Comparison of ENCODE assay signal across 8 cellular contexts in genomic region chr3:37162501-37163245, GRCh38. TPM values are rescaled to one million over a fixed set of nuclear protein-coding genes. Genes with fewer than 3 reads are reported as not detected.
DNase-seq lines count a peak whose midpoint lies in the region; ATAC-seq and TF ChIP-seq lines count a peak whose summit lies in the region.

No MANE protein-coding gene starts in this region.

- H3K9me3 Mint-ChIP-seq in activated T-helper 1 cell treated with anti-CD3 and anti-CD28 coated beads, Interleukin-12 subunit alpha, Interleukin-12 subunit beta, Interleukin-2, Interleukin-4 antibody, amounts not matched to agents 30 ng/mL and 10 ng/mL and 1 ng/mL, durations not matched to agents 14 hours and 24 hours and 36 hours, result no peaks in the 10 kb centered on the region

- H3K4me1 ChIP-seq in BLaER1 (peaks cover 25% of the 10 kb centered on the region), uterus (no peaks in the 10 kb centered on the region)

- peaks cover 24% of the 10 kb centered on the region for H3K36me3 Mint-ChIP-seq in activated T-helper 1 cell treated with anti-CD3 and anti-CD28 coated beads, Interleukin-12 subunit alpha, Interleukin-12 subunit beta, Interleukin-2, Interleukin-4 antibody, amounts not matched to agents 30 ng/mL and 10 ng/mL and 1 ng/mL, durations not matched to agents 14 hours and 24 hours and 36 hours (ENCODE audit: low read depth)

- peaks cover 29% of the 10 kb centered on the region for H3K4me1 Mint-ChIP-seq in activated T-helper 1 cell treated with anti-CD3 and anti-CD28 coated beads, Interleukin-12 subunit alpha, Interleukin-12 subunit beta, Interleukin-2, Interleukin-4 antibody, amounts not matched to agents 30 ng/mL and 10 ng/mL and 1 ng/mL, durations not matched to agents 14 hours and 24 hours and 36 hours (ENCODE audit: low read depth)

- no peak overlapping the region for H3K4me3 ChIP-seq in BLaER1
- no peak overlapping the region for H3K4me3 ChIP-seq in uterus

- peak; percentile 85 for ATAC-seq in GM19395 (IDR thresholded peaks at IDR 0.05; ENCODE audit: unreplicated experiment)
- peak; percentile 75 for ATAC-seq in HG03045 (IDR thresholded peaks at IDR 0.05; ENCODE audit: unreplicated experiment)
- ATAC-seq in HG02571 (IDR thresholded peaks at IDR 0.05; ENCODE audit: unreplicated experiment), result no peak

- no peak overlapping the region for H3K4me3 Mint-ChIP-seq in activated T-helper 1 cell treated with anti-CD3 and anti-CD28 coated beads, Interleukin-12 subunit alpha, Interleukin-12 subunit beta, Interleukin-2, Interleukin-4 antibody, amounts not matched to agents 30 ng/mL and 10 ng/mL and 1 ng/mL, durations not matched to agents 14 hours and 24 hours and 36 hours

- no peak overlapping the region; the same call in 1 of the 2 replicates for H3K9ac ChIP-seq in BLaER1

- intact Hi-C loops in activated T-helper 1 cell treated with anti-CD3 and anti-CD28 coated beads, Interleukin-12 subunit alpha, Interleukin-12 subunit beta, Interleukin-2, Interleukin-4 antibody, amounts not matched to agents 30 ng/mL and 10 ng/mL and 1 ng/mL, durations not matched to agents 14 hours and 24 hours and 36 hours (cut with micrococcal nuclease), result loop anchor here (1.0 to 2.0 kb wide), 3 partner anchors 12 to 47 kb away; partner anchors contain the start of gene LRRFIP2
- intact Hi-C loops in uterus (cut with DNase I; ENCODE audit: low total_unique reads), result no loop called here

- no peak for TF ChIP-seq POLR2A in uterus (IDR thresholded peaks at IDR 0.05)

- TF ChIP-seq CTCF in uterus (IDR thresholded peaks at IDR 0.05), result no peak

- H4K20me1 ChIP-seq in BLaER1, result no peaks in the 10 kb centered on the region

- no peak for DNase-seq in activated T-helper 1 cell treated with anti-CD3 and anti-CD28 coated beads, Interleukin-12 subunit alpha, Interleukin-12 subunit beta, Interleukin-2, Interleukin-4 antibody, amounts not matched to agents 30 ng/mL and 10 ng/mL and 1 ng/mL, durations not matched to agents 14 hours and 24 hours and 36 hours (ENCODE audit: low spot score)
- DNase-seq in uterus, result no peak
- DNase-seq in central memory CD4-positive, alpha-beta T cell, result no peak
- no peak for DNase-seq in stimulated activated CD4-positive, alpha-beta T cell treated with anti-CD3 and anti-CD28 coated beads, Interleukin-4, amount 100 ng/mL, for 1 hour

- H3K27ac ChIP-seq in BLaER1 (peak overlapping the region; percentile 55; the same call in 1 of the 2 replicates), uterus (no peak overlapping the region)

- H3K36me3 ChIP-seq in BLaER1 (peaks cover 42% of the 10 kb centered on the region), uterus (no peaks in the 10 kb centered on the region)

- peak overlapping the region; percentile 58 for H3K4me2 ChIP-seq in BLaER1

- no peaks in the 10 kb centered on the region for H3K27me3 ChIP-seq in BLaER1
- no peaks in the 10 kb centered on the region for H3K27me3 ChIP-seq in uterus

- H3K9me3 ChIP-seq in BLaER1 (peaks cover 36% of the 10 kb centered on the region; the same call in 1 of the 2 replicates), uterus (no peaks in the 10 kb centered on the region)

- H3K27me3 Mint-ChIP-seq in activated T-helper 1 cell treated with anti-CD3 and anti-CD28 coated beads, Interleukin-12 subunit alpha, Interleukin-12 subunit beta, Interleukin-2, Interleukin-4 antibody, amounts not matched to agents 30 ng/mL and 10 ng/mL and 1 ng/mL, durations not matched to agents 14 hours and 24 hours and 36 hours (ENCODE audit: insufficient read depth), result peaks cover 2% of the 10 kb centered on the region

- H3K27ac Mint-ChIP-seq in activated T-helper 1 cell treated with anti-CD3 and anti-CD28 coated beads, Interleukin-12 subunit alpha, Interleukin-12 subunit beta, Interleukin-2, Interleukin-4 antibody, amounts not matched to agents 30 ng/mL and 10 ng/mL and 1 ng/mL, durations not matched to agents 14 hours and 24 hours and 36 hours, result peak overlapping the region; percentile 14

RNA-seq across cellular contexts. Expression of gene LRRFIP2, which starts 11.7 kb away (rescaled TPM):
- total RNA-seq in activated T-helper 1 cell treated with anti-CD3 and anti-CD28 coated beads, Interleukin-12 subunit alpha, Interleukin-12 subunit beta, Interleukin-2, Interleukin-4 antibody, amounts not matched to agents 30 ng/mL and 10 ng/mL and 1 ng/mL, durations not matched to agents 14 hours and 24 hours and 36 hours, result 26.2 and 28.6 TPM in 2 replicates
- total RNA-seq in uterus, result 100 to 1,000 TPM in 1 of 4 donors, 10 to 100 TPM in 3; 56.5 to 148 (median 62.4) TPM
